32 cellular contexts compared by ENCODE assay signal in genomic region chr19:54804101-54804500, GRCh38. TPM values are rescaled to one million over a fixed set of nuclear protein-coding genes. Genes with fewer than 3 reads are reported as not detected.
"Had no signal": no experiment of that assay in that cellular context is flagged by ENCODE, and none has a peak within 500 bp of the region (broad histone marks: within the 10 kb centered on the region; RNA-seq: fewer than 3 reads in every experiment).

No MANE protein-coding gene starts in this region.

- H3K4me3 Mint-ChIP-seq: activated CD4-positive, alpha-beta memory T cell treated with anti-CD3 and anti-CD28 coated beads, Interleukin-2, amount 10 ng/mL, durations not matched to agents 7 days and 5 days; activated naive CD4-positive, alpha-beta T cell treated with anti-CD3 and anti-CD28 coated beads, Interleukin-2, amount 50 U/mL, for 24 hours; activated T-cell treated with anti-CD3 and anti-CD28 coated beads, Interleukin-2, amount 50 U/mL, for 24 hours; brain had no signal

- H3K27ac Mint-ChIP-seq: activated CD4-positive, alpha-beta memory T cell treated with anti-CD3 and anti-CD28 coated beads, Interleukin-2, amount 10 ng/mL, durations not matched to agents 7 days and 5 days; activated naive CD4-positive, alpha-beta T cell treated with anti-CD3 and anti-CD28 coated beads, Interleukin-2, amount 50 U/mL, for 24 hours; activated T-cell treated with anti-CD3 and anti-CD28 coated beads, Interleukin-2, amount 50 U/mL, for 24 hours; activated T-helper 2 cell treated with anti-CD3 and anti-CD28 coated beads, Interferon-gamma antibody, Interleukin-2, Interleukin-4, amounts not matched to agents 10 μg/mL and 5 μg/mL and 100 μg/mL, durations not matched to agents 14 hours and 24 hours and 36 hours; brain had no signal

- H3K9me3 Mint-ChIP-seq: activated CD4-positive, alpha-beta memory T cell treated with anti-CD3 and anti-CD28 coated beads, Interleukin-2, amount 10 ng/mL, durations not matched to agents 7 days and 5 days; activated naive CD4-positive, alpha-beta T cell treated with anti-CD3 and anti-CD28 coated beads, Interleukin-2, amount 50 U/mL, for 24 hours; activated T-helper 2 cell treated with anti-CD3 and anti-CD28 coated beads, Interferon-gamma antibody, Interleukin-2, Interleukin-4, amounts not matched to agents 10 μg/mL and 5 μg/mL and 100 μg/mL, durations not matched to agents 14 hours and 24 hours and 36 hours had no signal

- H3K4me1 Mint-ChIP-seq: activated CD4-positive, alpha-beta memory T cell treated with anti-CD3 and anti-CD28 coated beads, Interleukin-2, amount 10 ng/mL, durations not matched to agents 7 days and 5 days; activated naive CD4-positive, alpha-beta T cell treated with anti-CD3 and anti-CD28 coated beads, Interleukin-2, amount 50 U/mL, for 24 hours; brain had no signal

- DNase-seq: activated CD4-positive, alpha-beta memory T cell treated with anti-CD3 and anti-CD28 coated beads, Interleukin-2, amount 10 ng/mL, durations not matched to agents 7 days and 5 days; activated CD4-positive, alpha-beta T cell treated with anti-CD3 and anti-CD28 coated beads for 1 hour; activated CD4-positive, alpha-beta T cell treated with anti-CD3 and anti-CD28 coated beads for 48 hours; activated CD4-positive, CD25-positive, alpha-beta regulatory T cell; activated gamma-delta T cell; activated naive CD4-positive, alpha-beta T cell treated with Interleukin-2 at 50 U/mL for 16 hours; activated T-cell treated with anti-CD3 and anti-CD28 coated beads, Interleukin-2, amount 50 U/mL, for 24 hours; anterior cingulate cortex; Kasumi-1; KG1; MG63; NCI-H1048; NCI-H1417; NCI-H146; NCI-H187; NCI-H2029 treated with DMSO at 0.1 percent for 48 hours; NCI-H2107; NCI-H2171; NCI-H510A; NCI-H526; NCI-H748 treated with DMSO at 0.1 percent for 48 hours; OCI-M1; Right ventricle myocardium superior; SW 1271; T-helper 1 cell; T-helper 2 cell; T1000; WERI-Rb-1 had no signal

- H3K36me3 Mint-ChIP-seq: activated naive CD4-positive, alpha-beta T cell treated with anti-CD3 and anti-CD28 coated beads, Interleukin-2, amount 50 U/mL, for 24 hours; brain had no signal

RNA-seq across cellular contexts. Expression of gene KIR2DL4, which starts 0.7 kb away (rescaled TPM):
- total RNA-seq: activated CD4-positive, alpha-beta memory T cell treated with anti-CD3 and anti-CD28 coated beads, Interleukin-2, amount 10 ng/mL, durations not matched to agents 7 days and 5 days; activated T-helper 2 cell treated with anti-CD3 and anti-CD28 coated beads, Interferon-gamma antibody, Interleukin-2, Interleukin-4, amounts not matched to agents 10 μg/mL and 5 μg/mL and 100 μg/mL, durations not matched to agents 14 hours and 24 hours and 36 hours; bronchial epithelial cell; Right ventricle myocardium superior had no signal

RNA-seq across cellular contexts. Expression of gene KIR3DL1, which starts 12.2 kb away (rescaled TPM):
- total RNA-seq: activated T-helper 2 cell treated with anti-CD3 and anti-CD28 coated beads, Interferon-gamma antibody, Interleukin-2, Interleukin-4, amounts not matched to agents 10 μg/mL and 5 μg/mL and 100 μg/mL, durations not matched to agents 14 hours and 24 hours and 36 hours; bronchial epithelial cell; Right ventricle myocardium superior had no signal

RNA-seq across cellular contexts. Expression of gene KIR2DS4, which starts 28.4 kb away (rescaled TPM):
- total RNA-seq: activated CD4-positive, alpha-beta memory T cell treated with anti-CD3 and anti-CD28 coated beads, Interleukin-2, amount 10 ng/mL, durations not matched to agents 7 days and 5 days; activated T-helper 2 cell treated with anti-CD3 and anti-CD28 coated beads, Interferon-gamma antibody, Interleukin-2, Interleukin-4, amounts not matched to agents 10 μg/mL and 5 μg/mL and 100 μg/mL, durations not matched to agents 14 hours and 24 hours and 36 hours; bronchial epithelial cell; Right ventricle myocardium superior had no signal

RNA-seq across cellular contexts. Expression of gene KIR2DL1, which starts 34.5 kb away (rescaled TPM):
- total RNA-seq: activated CD4-positive, alpha-beta memory T cell treated with anti-CD3 and anti-CD28 coated beads, Interleukin-2, amount 10 ng/mL, durations not matched to agents 7 days and 5 days; activated T-helper 2 cell treated with anti-CD3 and anti-CD28 coated beads, Interferon-gamma antibody, Interleukin-2, Interleukin-4, amounts not matched to agents 10 μg/mL and 5 μg/mL and 100 μg/mL, durations not matched to agents 14 hours and 24 hours and 36 hours; bronchial epithelial cell; Right ventricle myocardium superior had no signal

RNA-seq across cellular contexts. Expression of gene KIR3DL2, which starts 46.1 kb away (rescaled TPM):
- total RNA-seq: bronchial epithelial cell, Right ventricle myocardium superior had no signal
